Comparison of ENCODE assay signal across 8 cellular contexts in genomic region chr10:96043895-96044580, GRCh38. TPM values are rescaled to one million over a fixed set of nuclear protein-coding genes. Genes with fewer than 3 reads are reported as not detected.
DNase-seq lines count a peak whose midpoint lies in the region; ATAC-seq and TF ChIP-seq lines count a peak whose summit lies in the region.

No MANE protein-coding gene starts in this region.

- peaks cover 4% of the 10 kb centered on the region for H3K36me3 ChIP-seq in mucosa of descending colon (ENCODE audit: low read depth)

- H3K4me1 ChIP-seq in mucosa of descending colon (ENCODE audit: low read depth): peaks cover 12% of the 10 kb centered on the region

- H3K9me3 ChIP-seq in AG04450 (ENCODE audit: control insufficient read depth, insufficient read depth, low read length) (peaks cover 4% of the 10 kb centered on the region; the same call in 1 of the 2 replicates), mucosa of descending colon (no peaks in the 10 kb centered on the region)

- H3K27me3 ChIP-seq in AG04450 (ENCODE audit: control insufficient read depth, insufficient read depth, low read length): no peaks in the 10 kb centered on the region

- CTCF ChIA-PET in AG04450 (lab: Charles Lee): interaction anchor here (1.3 to 3.5 kb wide), 2 partner anchors 27 to 351 kb away, joined by 7 to 11 read pairs; partner anchors contain the start of gene TCTN3

- TF ChIP-seq CTCF in AG04450 (IDR thresholded peaks at IDR 0.05; ENCODE audit: low read depth, low read length) (no peak), mucosa of descending colon (IDR thresholded peaks at IDR 0.05) (no peak)

- ATAC-seq in GM18867 (IDR thresholded peaks at IDR 0.05; ENCODE audit: unreplicated experiment) (peak; percentile 36), HG03095 (IDR thresholded peaks at IDR 0.05; ENCODE audit: unreplicated experiment) (peak; percentile 32), mucosa of descending colon (peak; percentile 63)

- H3K27ac ChIP-seq in AG04450 (ENCODE audit: low read depth, low read length) (peak overlapping the region; percentile 87), epithelial cell of prostate (peak overlapping the region; percentile 61)

- peak overlapping the region; percentile 84 for H3K4me3 ChIP-seq in AG04450 (ENCODE audit: low read depth, low read length)
- H3K4me3 ChIP-seq in mucosa of descending colon: peak overlapping the region; percentile 67

- DNase-seq in AG04450 (ENCODE audit: low read depth, low spot score): no peak
- peak; percentile 38 for DNase-seq in NOMO-1 treated with DMSO at 0.1 percent for 48 hours (lab: John Stamatoyannopoulos, UW; ENCODE audit: unreplicated experiment)
- peak; percentile 77 for DNase-seq in activated CD8-positive, alpha-beta memory T cell treated with anti-CD3 and anti-CD28 coated beads, Interleukin-2, amount 50 U/mL, for 48 hours
- no peak for DNase-seq in epithelial cell of prostate (ENCODE audit: low read depth, low spot score)
- peak; percentile 62 to 77 (median 74) for DNase-seq in mucosa of descending colon
- peak; percentile 62 for DNase-seq in stimulated activated CD8-positive, alpha-beta memory T cell treated with anti-CD3 and anti-CD28 coated beads, Interleukin-4, amount 100 ng/mL, for 48 hours

- POLR2A ChIA-PET in AG04450 (lab: Yijun Ruan, JAX): interaction anchor here (0.8 to 1.8 kb wide), 3 partner anchors 41 to 86 kb away, joined by 3 to 14 read pairs (median 7); partner anchors contain the start of gene ZNF518A

- intact Hi-C loops in mucosa of descending colon (cut with DNase I, micrococcal nuclease): no loop called here

RNA-seq across cellular contexts. Expression of gene CCNJ, which starts 0.7 kb away (rescaled TPM):
- 8.4 and 9.2 TPM in 2 replicates for polyA plus RNA-seq in AG04450 (2011; rRNA removed)
- 17.0 and 18.7 TPM in 2 replicates for polyA minus RNA-seq in AG04450 (2011; rRNA and poly(A)+ RNA removed)
- total RNA-seq in mucosa of descending colon: 1 to 10 TPM; 6.0 to 7.8 (median 6.9) TPM

Comparison
In these comparisons a context has a peak if more than half of its experiments do, and no peak if none do; other contexts are left out.
1. DNase-seq: peak in NOMO-1 treated with DMSO at 0.1 percent for 48 hours (single experiment), activated CD8-positive, alpha-beta memory T cell treated with anti-CD3 and anti-CD28 coated beads, Interleukin-2, amount 50 U/mL, for 48 hours (single experiment), mucosa of descending colon (3 of 3) and stimulated activated CD8-positive, alpha-beta memory T cell treated with anti-CD3 and anti-CD28 coated beads, Interleukin-4, amount 100 ng/mL, for 48 hours (single experiment); none in AG04450 (single experiment) and epithelial cell of prostate (single experiment).
2. Peak in every context shown above with its lines, with median percentiles within 50 percentile points of each other: ATAC-seq.